In genomic region chr2:42297322-42297936, GRCh38 we compare ENCODE assay signal across 15 cellular contexts.
DNase-seq lines count a peak whose midpoint lies in the region; ATAC-seq, FAIRE-seq and TF ChIP-seq lines count a peak whose summit lies in the region.
"Had no signal": no experiment of that assay in that cellular context is flagged by ENCODE, and none has a peak within 500 bp of the region (broad histone marks: within the 10 kb centered on the region; RNA-seq: fewer than 3 reads in every experiment).

No MANE protein-coding gene starts in this region.

- intact Hi-C loops in natural killer cell (cut with micrococcal nuclease), result no loop called here
- intact Hi-C loops in esophagus muscularis mucosa (cut with DNase I), result no loop called here

- TF ChIP-seq EP300 in esophagus muscularis mucosa (IDR thresholded peaks at IDR 0.05), result no peak

- H3K9me3 Mint-ChIP-seq in activated naive CD8-positive, alpha-beta T cell treated with anti-CD3 and anti-CD28 coated beads, Interleukin-2, amount 10 ng/mL, durations not matched to agents 7 days and 5 days, result no peaks in the 10 kb centered on the region
- H3K9me3 Mint-ChIP-seq in natural killer cell, result no peaks in the 10 kb centered on the region

- ATAC-seq in activated naive CD8-positive, alpha-beta T cell treated with anti-CD3 and anti-CD28 coated beads, Interleukin-2, amount 10 ng/mL, durations not matched to agents 7 days and 5 days (ENCODE audit: low read depth), result peak; percentile 78
- ATAC-seq in natural killer cell, result peak; percentile 58 to 82 (median 73)
- no peak for ATAC-seq in GM19328 (IDR thresholded peaks at IDR 0.05; ENCODE audit: unreplicated experiment)

- no peaks in the 10 kb centered on the region for H4K20me1 ChIP-seq in MM.1S (ENCODE audit: insufficient read depth, low read length)

- 90% methylated on average over 2 of the region's 2 CpGs for WGBS in esophagus muscularis mucosa

- peaks cover 57% of the 10 kb centered on the region for H3K36me3 Mint-ChIP-seq in activated naive CD8-positive, alpha-beta T cell treated with anti-CD3 and anti-CD28 coated beads, Interleukin-2, amount 10 ng/mL, durations not matched to agents 7 days and 5 days
- no peaks in the 10 kb centered on the region for H3K36me3 Mint-ChIP-seq in natural killer cell

- TF ChIP-seq CTCF in MM.1S (IDR thresholded peaks at IDR 0.05; ENCODE audit: low read length) (no peak), natural killer cell (IDR thresholded peaks at IDR 0.05) (no peak), esophagus muscularis mucosa (IDR thresholded peaks at IDR 0.05) (no peak)

- 0 out of 2 replicates have a peak, but pooled peaks cover 4% of the 10 kb centered on the region for H3K79me2 ChIP-seq in MM.1S (ENCODE audit: low read length)
- H3K79me2 ChIP-seq: parathyroid adenoma had no signal

- no peak overlapping the region for H3K9ac ChIP-seq in MM.1S (ENCODE audit: low read length)
- H3K9ac ChIP-seq: GM23248, parathyroid adenoma had no signal

- H3K27me3 Mint-ChIP-seq in activated naive CD8-positive, alpha-beta T cell treated with anti-CD3 and anti-CD28 coated beads, Interleukin-2, amount 10 ng/mL, durations not matched to agents 7 days and 5 days, result no peaks in the 10 kb centered on the region
- no peaks in the 10 kb centered on the region for H3K27me3 Mint-ChIP-seq in natural killer cell (ENCODE audit: low read depth in 2 of 2)

- POLR2A ChIA-PET in activated naive CD8-positive, alpha-beta T cell treated with anti-CD3 and anti-CD28 coated beads, Interleukin-2, amount 10 ng/mL, durations not matched to agents 7 days and 5 days (lab: Charles Lee), result no interaction called here

- H3K9me3 ChIP-seq in MM.1S (replicated peaks; ENCODE audit: insufficient read depth, low read length) (no peaks in the 10 kb centered on the region), esophagus muscularis mucosa (no peaks in the 10 kb centered on the region)
- H3K9me3 ChIP-seq: stomach had no signal

- no peak for FAIRE-seq in GM19239 (lab: Jason Lieb, UNC)

- H3K4me3 ChIP-seq in MM.1S (ENCODE audit: low read length) (no peak overlapping the region), esophagus muscularis mucosa (no peak overlapping the region)
- H3K4me3 ChIP-seq: GM23248, stomach had no signal

- no peak overlapping the region for H2AFZ ChIP-seq in MM.1S (ENCODE audit: low read length)
- H2AFZ ChIP-seq: GM23248, parathyroid adenoma had no signal

- H3F3A ChIP-seq in MM.1S (ENCODE audit: insufficient read depth, low read length), result 0 out of 2 replicates have a peak, but pooled peaks cover 3% of the 10 kb centered on the region

- H3K36me3 ChIP-seq in MM.1S (replicated peaks; ENCODE audit: insufficient read depth, low read length) (peaks cover 12% of the 10 kb centered on the region; the same call in 1 of the 2 replicates), esophagus muscularis mucosa (peaks cover 8 to 49% (median 25%) of the 10 kb centered on the region in 4 donors)

- H3K4me1 ChIP-seq in MM.1S (ENCODE audit: low read length) (peaks cover 31% of the 10 kb centered on the region), esophagus muscularis mucosa (peaks cover 0 to 11% (median 6%) of the 10 kb centered on the region in 4 donors)
- H3K4me1 ChIP-seq: parathyroid adenoma, stomach had no signal

- peak overlapping the region; percentile 81 for H3K27ac Mint-ChIP-seq in activated naive CD8-positive, alpha-beta T cell treated with anti-CD3 and anti-CD28 coated beads, Interleukin-2, amount 10 ng/mL, durations not matched to agents 7 days and 5 days
- H3K27ac Mint-ChIP-seq in natural killer cell, result peak overlapping the region; percentile 86 to 93

- peaks cover 34% of the 10 kb centered on the region for H3K4me1 Mint-ChIP-seq in activated naive CD8-positive, alpha-beta T cell treated with anti-CD3 and anti-CD28 coated beads, Interleukin-2, amount 10 ng/mL, durations not matched to agents 7 days and 5 days
- H3K4me1 Mint-ChIP-seq in natural killer cell, result peaks cover 35 to 38% of the 10 kb centered on the region in 2 donors

- no peaks in the 10 kb centered on the region for H3K9me2 ChIP-seq in MM.1S (replicated peaks; ENCODE audit: insufficient read depth, low read length)

- no peak for TF ChIP-seq POLR2A in esophagus muscularis mucosa (IDR thresholded peaks at IDR 0.05; ENCODE audit: low read depth)

- no peaks in the 10 kb centered on the region for H3K27me3 ChIP-seq in MM.1S (replicated peaks; ENCODE audit: insufficient read depth, low read length)
- no peaks in the 10 kb centered on the region for H3K27me3 ChIP-seq in esophagus muscularis mucosa
- H3K27me3 ChIP-seq: stomach had no signal

- peak overlapping the region; percentile 66 for H3K4me3 Mint-ChIP-seq in activated naive CD8-positive, alpha-beta T cell treated with anti-CD3 and anti-CD28 coated beads, Interleukin-2, amount 10 ng/mL, durations not matched to agents 7 days and 5 days
- peak overlapping the region; percentile 80 for H3K4me3 Mint-ChIP-seq in natural killer cell

- H3K27ac ChIP-seq in MM.1S (ENCODE audit: low read length) (peak overlapping the region; percentile 8; the same call in 1 of the 2 replicates), esophagus muscularis mucosa (replicated peaks in 1 of 4) (no peak overlapping the region)
- H3K27ac ChIP-seq: GM23248, parathyroid adenoma, stomach had no signal

- H3K4me2 ChIP-seq in MM.1S (ENCODE audit: low read depth, low read length), result peak overlapping the region; percentile 22

- DNase-seq in EH (ENCODE audit: low read depth) (peak; percentile 25), MM.1S (peak; percentile 58), natural killer cell (no peak), GM19239 (ENCODE audit: insufficient read length, low spot score) (no peak), esophagus muscularis mucosa (ENCODE audit: extremely low spot score) (no peak)
- DNase-seq in activated naive CD8-positive, alpha-beta T cell treated with anti-CD3 and anti-CD28 coated beads, Interleukin-2, amount 10 ng/mL, durations not matched to agents 7 days and 5 days, result no peak
- DNase-seq: activated CD4-positive, CD25-positive, alpha-beta regulatory T cell; NCI-H1105; NCI-H526; SHP77; stimulated activated CD4-positive, alpha-beta T cell treated with anti-CD3 and anti-CD28 coated beads, Interleukin-2, amount 100 ng/mL, for 24 hours; stomach had no signal

Comparison
In these comparisons a context has a peak if more than half of its experiments do, and no peak if none do; other contexts are left out.
1. DNase-seq: peak in EH (single experiment) and MM.1S (single experiment); none in activated naive CD8-positive, alpha-beta T cell treated with anti-CD3 and anti-CD28 coated beads, Interleukin-2, amount 10 ng/mL, durations not matched to agents 7 days and 5 days (single experiment), natural killer cell (single experiment), GM19239 (single experiment) and esophagus muscularis mucosa (single experiment).